ENCODE assay signal across 23 cellular contexts in the genomic region with DNA sequence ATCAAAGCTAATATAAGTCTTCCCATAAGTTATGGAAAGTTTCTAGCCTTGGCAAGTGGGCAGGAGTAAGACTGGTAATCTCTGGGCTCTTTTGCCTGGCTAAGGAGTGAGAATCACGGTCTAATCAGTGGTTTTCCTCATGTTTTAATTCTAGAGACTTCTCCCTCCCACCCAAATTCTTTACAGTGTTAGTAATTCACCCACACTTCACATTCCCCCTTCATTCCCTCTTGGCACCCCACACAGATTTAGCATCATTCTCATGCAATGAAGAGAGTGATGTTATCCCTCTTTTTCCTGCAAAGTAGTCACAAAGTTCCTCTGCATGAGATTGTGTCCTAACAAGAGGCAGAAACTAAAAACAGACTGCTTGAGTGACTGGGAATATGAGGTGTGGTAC. TPM values are rescaled to one million over a fixed set of nuclear protein-coding genes. Genes with fewer than 3 reads are reported as not detected.
A peak's percentile ranks its signal among the peaks of the same experiment; 100 is the strongest.
DNase-seq lines count a peak whose midpoint lies in the region; ATAC-seq and TF ChIP-seq lines count a peak whose summit lies in the region.
"Had no signal": no experiment of that assay in that cellular context is flagged by ENCODE, and none has a peak within 500 bp of the region (broad histone marks: within the 10 kb centered on the region; RNA-seq: fewer than 3 reads in every experiment).

No MANE protein-coding gene starts in this region.

- POLR2A ChIA-PET in activated CD4-positive, alpha-beta T cell treated with anti-CD3 and anti-CD28 coated beads for 36 hours (lab: Charles Lee): no interaction called here

- no peaks in the 10 kb centered on the region for H3K27me3 Mint-ChIP-seq in activated CD4-positive, alpha-beta T cell treated with anti-CD3 and anti-CD28 coated beads for 36 hours
- no peaks in the 10 kb centered on the region for H3K27me3 Mint-ChIP-seq in activated CD4-positive, alpha-beta T cell treated with anti-CD3 and anti-CD28 coated beads, Interleukin-2, amount 10 ng/mL, durations not matched to agents 24 days and 14 days
- H3K27me3 Mint-ChIP-seq: activated naive CD8-positive, alpha-beta T cell treated with anti-CD3 and anti-CD28 coated beads, Interleukin-2, amount 50 U/mL, for 24 hours; effector memory CD8-positive, alpha-beta T cell; naive B cell had no signal

- no peak for ATAC-seq in activated CD4-positive, alpha-beta T cell treated with anti-CD3 and anti-CD28 coated beads for 36 hours
- ATAC-seq: activated naive CD8-positive, alpha-beta T cell treated with anti-CD3 and anti-CD28 coated beads, Interleukin-2, amount 50 U/mL, for 24 hours; effector memory CD8-positive, alpha-beta T cell; upper lobe of right lung had no signal

- in situ Hi-C loops in astrocyte of the cerebellum (cut with HindIII; ENCODE audit: low sequenced_read_pairs): loop anchor here (25.0 kb wide), 1 partner anchor 135 kb away; a partner anchor contains a TSS

- CTCF ChIA-PET in activated CD4-positive, alpha-beta T cell treated with anti-CD3 and anti-CD28 coated beads for 36 hours (lab: Charles Lee): no interaction called here

- H3K4me3 Mint-ChIP-seq in activated CD4-positive, alpha-beta T cell treated with anti-CD3 and anti-CD28 coated beads for 36 hours: no peak overlapping the region
- H3K4me3 Mint-ChIP-seq in activated CD4-positive, alpha-beta T cell treated with anti-CD3 and anti-CD28 coated beads, Interleukin-2, amount 10 ng/mL, durations not matched to agents 24 days and 14 days: no peak overlapping the region
- H3K4me3 Mint-ChIP-seq: activated naive CD8-positive, alpha-beta T cell treated with anti-CD3 and anti-CD28 coated beads, Interleukin-2, amount 50 U/mL, for 24 hours; activated T-helper 1 cell treated with anti-CD3 and anti-CD28 coated beads, Interleukin-12 subunit alpha, Interleukin-12 subunit beta, Interleukin-2, Interleukin-4 antibody, amounts not matched to agents 30 ng/mL and 10 ng/mL and 1 ng/mL, durations not matched to agents 14 hours and 24 hours and 36 hours; CD14-positive monocyte; effector memory CD8-positive, alpha-beta T cell; naive B cell had no signal

- H3K4me1 Mint-ChIP-seq in activated CD4-positive, alpha-beta T cell treated with anti-CD3 and anti-CD28 coated beads for 36 hours: peaks cover 3% of the 10 kb centered on the region
- H3K4me1 Mint-ChIP-seq in activated CD4-positive, alpha-beta T cell treated with anti-CD3 and anti-CD28 coated beads, Interleukin-2, amount 10 ng/mL, durations not matched to agents 24 days and 14 days: no peaks in the 10 kb centered on the region
- H3K4me1 Mint-ChIP-seq: CD14-positive monocyte, naive B cell had no signal

- intact Hi-C loops in activated CD4-positive, alpha-beta T cell treated with anti-CD3 and anti-CD28 coated beads for 36 hours (cut with DNase I, micrococcal nuclease): no loop called here
- intact Hi-C loops in activated CD4-positive, alpha-beta T cell treated with anti-CD3 and anti-CD28 coated beads, Interleukin-2, amount 10 ng/mL, durations not matched to agents 24 days and 14 days (cut with micrococcal nuclease): no loop called here

- no peak for TF ChIP-seq CTCF in astrocyte of the cerebellum (IDR thresholded peaks at IDR 0.05; ENCODE audit: low read depth, low read length, missing control alignments)

- H3K4me3 ChIP-seq in astrocyte of the cerebellum (ENCODE audit: low read depth, low read length) (no peak overlapping the region), iPS DF 6.9 (ENCODE audit: low read length) (no peak overlapping the region)
- H3K4me3 ChIP-seq: left ventricle myocardium inferior, upper lobe of right lung had no signal

- no peaks in the 10 kb centered on the region for H3K9me3 ChIP-seq in iPS DF 6.9 (ENCODE audit: control insufficient read depth, insufficient read depth, low read length)
- H3K9me3 ChIP-seq: left ventricle myocardium inferior, upper lobe of right lung had no signal

- DNase-seq in activated CD4-positive, alpha-beta T cell treated with anti-CD3 and anti-CD28 coated beads for 36 hours: no peak
- DNase-seq in activated CD4-positive, alpha-beta T cell treated with anti-CD3 and anti-CD28 coated beads, Interleukin-2, amount 10 ng/mL, durations not matched to agents 24 days and 14 days: no peak
- DNase-seq in astrocyte of the cerebellum (ENCODE audit: low read depth): peak; percentile 20
- DNase-seq in iPS DF 6.9 (ENCODE audit: low read depth, low spot score): no peak
- peak; percentile 48 for DNase-seq in stromal cell of bone marrow (ENCODE audit: low read depth)
- DNase-seq in NCI-H2227 (lab: John Stamatoyannopoulos, UW; ENCODE audit: unreplicated experiment): no peak
- no peak for DNase-seq in occipital lobe (lab: John Stamatoyannopoulos, UW)
- DNase-seq in H4 (ENCODE audit: low spot score): no peak
- DNase-seq: activated CD8-positive, alpha-beta memory T cell treated with anti-CD3 and anti-CD28 coated beads for 24 hours; activated naive CD8-positive, alpha-beta T cell treated with anti-CD3 and anti-CD28 coated beads, Interleukin-2, amount 50 U/mL, for 24 hours; cerebellar nuclear complex; effector memory CD8-positive, alpha-beta T cell; left ventricle myocardium inferior; naive B cell; NCI-H1436 treated with DMSO at 0.1 percent for 48 hours; stimulated activated naive CD4-positive, alpha-beta T cell; SW 1271; upper lobe of right lung had no signal

- no peaks in the 10 kb centered on the region for H3K27me3 ChIP-seq in iPS DF 6.9 (ENCODE audit: control insufficient read depth, insufficient read depth, low read length)
- H3K27me3 ChIP-seq: upper lobe of right lung had no signal

- peaks cover 42% of the 10 kb centered on the region for H3K36me3 Mint-ChIP-seq in activated CD4-positive, alpha-beta T cell treated with anti-CD3 and anti-CD28 coated beads for 36 hours (ENCODE audit: low read depth)
- peaks cover 39% of the 10 kb centered on the region for H3K36me3 Mint-ChIP-seq in activated CD4-positive, alpha-beta T cell treated with anti-CD3 and anti-CD28 coated beads, Interleukin-2, amount 10 ng/mL, durations not matched to agents 24 days and 14 days (ENCODE audit: low read depth)

- no CpG with 5 or more reads among the region's 1 CpG for WGBS in iPS DF 6.9 (ENCODE audit: insufficient coverage, insufficient read length)

- H3K9me3 Mint-ChIP-seq in activated CD4-positive, alpha-beta T cell treated with anti-CD3 and anti-CD28 coated beads for 36 hours (ENCODE audit: low read depth): peaks cover 2% of the 10 kb centered on the region
- no peaks in the 10 kb centered on the region for H3K9me3 Mint-ChIP-seq in activated CD4-positive, alpha-beta T cell treated with anti-CD3 and anti-CD28 coated beads, Interleukin-2, amount 10 ng/mL, durations not matched to agents 24 days and 14 days
- H3K9me3 Mint-ChIP-seq: activated naive CD8-positive, alpha-beta T cell treated with anti-CD3 and anti-CD28 coated beads, Interleukin-2, amount 50 U/mL, for 24 hours; activated T-helper 1 cell treated with anti-CD3 and anti-CD28 coated beads, Interleukin-12 subunit alpha, Interleukin-12 subunit beta, Interleukin-2, Interleukin-4 antibody, amounts not matched to agents 30 ng/mL and 10 ng/mL and 1 ng/mL, durations not matched to agents 14 hours and 24 hours and 36 hours; effector memory CD8-positive, alpha-beta T cell had no signal

- peaks cover 5% of the 10 kb centered on the region; the same call in 1 of the 2 replicates for H3K36me3 ChIP-seq in iPS DF 6.9 (ENCODE audit: control insufficient read depth, insufficient read depth, low read length)

- peak overlapping the region; percentile 61 for H3K27ac ChIP-seq in iPS DF 6.9 (ENCODE audit: low read length)
- H3K27ac ChIP-seq: 22Rv1, left ventricle myocardium inferior, upper lobe of right lung, VCaP had no signal

- no peaks in the 10 kb centered on the region; the same call in 1 of the 2 replicates for H3K4me1 ChIP-seq in iPS DF 6.9 (ENCODE audit: control insufficient read depth, insufficient read depth, low read length)
- H3K4me1 ChIP-seq: upper lobe of right lung had no signal

- peak overlapping the region; percentile 1 for H3K27ac Mint-ChIP-seq in activated CD4-positive, alpha-beta T cell treated with anti-CD3 and anti-CD28 coated beads for 36 hours
- no peak overlapping the region for H3K27ac Mint-ChIP-seq in activated CD4-positive, alpha-beta T cell treated with anti-CD3 and anti-CD28 coated beads, Interleukin-2, amount 10 ng/mL, durations not matched to agents 24 days and 14 days
- H3K27ac Mint-ChIP-seq: activated naive CD8-positive, alpha-beta T cell treated with anti-CD3 and anti-CD28 coated beads, Interleukin-2, amount 50 U/mL, for 24 hours; activated T-helper 1 cell treated with anti-CD3 and anti-CD28 coated beads, Interleukin-12 subunit alpha, Interleukin-12 subunit beta, Interleukin-2, Interleukin-4 antibody, amounts not matched to agents 30 ng/mL and 10 ng/mL and 1 ng/mL, durations not matched to agents 14 hours and 24 hours and 36 hours; CD14-positive monocyte; naive B cell had no signal

RNA-seq across cellular contexts. Expression of a gene that starts 28.6 kb away (rescaled TPM):
- 1 to 10 TPM; 5.5 to 7.2 TPM for total RNA-seq in activated CD4-positive, alpha-beta T cell treated with anti-CD3 and anti-CD28 coated beads for 36 hours
- total RNA-seq in activated CD4-positive, alpha-beta T cell treated with anti-CD3 and anti-CD28 coated beads, Interleukin-2, amount 10 ng/mL, durations not matched to agents 24 days and 14 days: 6.3 and 6.8 TPM in 2 replicates
- not detected for total RNA-seq in occipital lobe
- not detected in 2 replicates for total RNA-seq in H4 (2014; rRNA removed; shearing (Covaris generic))
- total RNA-seq: frontal cortex had no signal

RNA-seq across cellular contexts. Expression of a gene that starts 57.2 kb away (rescaled TPM):
- total RNA-seq in activated CD4-positive, alpha-beta T cell treated with anti-CD3 and anti-CD28 coated beads for 36 hours: 10 to 100 TPM; 14.5 to 16.1 TPM
- 9.9 and 10.4 TPM in 2 replicates for total RNA-seq in activated CD4-positive, alpha-beta T cell treated with anti-CD3 and anti-CD28 coated beads, Interleukin-2, amount 10 ng/mL, durations not matched to agents 24 days and 14 days
- 8.9 TPM for total RNA-seq in occipital lobe
- 25.7 and 32.4 TPM in 2 replicates for total RNA-seq in H4 (2014; rRNA removed; shearing (Covaris generic))

Comparison
In these comparisons a context has a peak if more than half of its experiments do, and no peak if none do; other contexts are left out.
1. DNase-seq: peak in astrocyte of the cerebellum (single experiment) and stromal cell of bone marrow (single experiment); none in activated CD4-positive, alpha-beta T cell treated with anti-CD3 and anti-CD28 coated beads for 36 hours (single experiment), activated CD4-positive, alpha-beta T cell treated with anti-CD3 and anti-CD28 coated beads, Interleukin-2, amount 10 ng/mL, durations not matched to agents 24 days and 14 days (single experiment), iPS DF 6.9 (single experiment), NCI-H2227 (single experiment), occipital lobe (single experiment) and H4 (single experiment).